In the genomic region with DNA sequence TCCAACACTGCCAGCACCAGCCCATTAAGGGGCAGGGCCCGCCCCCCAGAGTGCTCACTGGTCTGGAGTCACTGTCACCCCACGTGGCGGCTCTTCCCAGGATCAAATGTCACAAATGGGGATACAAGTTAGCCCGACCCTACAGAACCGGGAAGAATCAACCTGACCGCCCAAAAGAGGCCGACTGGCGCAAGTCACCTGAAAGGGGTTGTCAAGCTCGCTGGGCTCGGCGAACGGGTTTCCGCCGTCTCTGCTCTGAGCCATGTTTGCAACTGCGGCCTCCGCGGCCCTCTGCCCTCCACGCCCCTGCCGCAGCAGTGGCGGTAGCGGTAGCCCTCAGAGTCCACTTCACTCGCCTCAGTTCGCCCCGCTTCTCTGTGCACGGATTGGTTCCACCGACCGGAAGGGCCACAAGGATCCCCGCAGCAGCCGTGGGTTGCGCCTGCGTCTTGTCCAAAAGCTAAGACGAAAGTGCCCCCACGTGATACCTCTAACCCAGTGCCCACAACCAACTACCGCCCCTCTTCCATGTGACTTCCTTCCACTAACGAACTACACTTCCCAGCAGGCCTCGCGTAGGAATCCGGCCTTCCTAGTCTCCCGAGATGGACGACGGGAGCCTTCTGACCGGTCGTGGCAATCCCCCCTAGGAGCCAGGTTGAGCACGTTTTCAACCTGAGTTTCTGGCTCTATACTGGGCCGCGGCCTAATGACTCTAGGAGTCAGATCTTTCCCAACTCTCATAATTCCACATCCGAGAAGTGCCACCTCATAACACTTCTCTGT, we compare ENCODE assay signal across 8 cellular contexts. TPM values are rescaled to one million over a fixed set of nuclear protein-coding genes. Genes with fewer than 3 reads are reported as not detected.
DNase-seq lines count a peak whose midpoint lies in the region; ATAC-seq lines count a peak whose summit lies in the region.

Gene SCAMP3 (minus strand): TSS at position 473 of the 786 bp plus-strand sequence. CDS start 209 bp downstream, at position 264.

- H3K36me3 Mint-ChIP-seq in IgD-negative memory B cell, result peaks cover 9% of the 10 kb centered on the region

- peak within 1 kb of the TSS; percentile 75 for H3K27ac ChIP-seq in epithelial cell of prostate

- peak within 1 kb of the TSS; percentile 90 to 100 (median 98) for H3K4me3 Mint-ChIP-seq in IgD-negative memory B cell

- H3K9me3 Mint-ChIP-seq in IgD-negative memory B cell, result no peaks in the 10 kb centered on the region

- DNase-seq in DMS 273 treated with DMSO at 0.1 percent for 48 hours (lab: John Stamatoyannopoulos, UW) (peak; percentile 98), OCI-M2 (lab: John Stamatoyannopoulos, UW; ENCODE audit: unreplicated experiment) (peak; percentile 73), activated T-cell treated with anti-CD3 and anti-CD28 coated beads for 4 hours (peak; percentile 78), epithelial cell of prostate (ENCODE audit: low read depth, low spot score) (peak; percentile 90), mucosa of gallbladder (ENCODE audit: low spot score) (peak; percentile 97)
- DNase-seq in stimulated activated CD8-positive, alpha-beta memory T cell treated with anti-CD3 and anti-CD28 coated beads, Interleukin-4, amount 100 ng/mL, for 4 hours (ENCODE audit: low read depth in 2 of 2, low spot score in 1 of 2), result peak; percentile 68 to 78

- no peaks in the 10 kb centered on the region for H3K27me3 Mint-ChIP-seq in IgD-negative memory B cell

- H3K27ac Mint-ChIP-seq in IgD-negative memory B cell, result peak within 1 kb of the TSS; percentile 73 to 97 (median 82)

- ATAC-seq in GM21529 (IDR thresholded peaks at IDR 0.05; ENCODE audit: unreplicated experiment), result peak; percentile 94

- peaks cover 15 to 20% (median 15%) of the 10 kb centered on the region in 3 donors for H3K4me1 Mint-ChIP-seq in IgD-negative memory B cell

RNA-seq across cellular contexts. Expression of gene SCAMP3, which starts in this region (rescaled TPM):
- 144 TPM for polyA plus RNA-seq in IgD-negative memory B cell
- total RNA-seq in mucosa of gallbladder, result 68.6 TPM

Comparison
In these comparisons a context has a peak if more than half of its experiments do, and no peak if none do; other contexts are left out.
1. Peak in every context shown above with its lines: DNase-seq, ATAC-seq and H3K27ac ChIP-seq.